Comparison of ENCODE assay signal across 23 cellular contexts in the genomic region with DNA sequence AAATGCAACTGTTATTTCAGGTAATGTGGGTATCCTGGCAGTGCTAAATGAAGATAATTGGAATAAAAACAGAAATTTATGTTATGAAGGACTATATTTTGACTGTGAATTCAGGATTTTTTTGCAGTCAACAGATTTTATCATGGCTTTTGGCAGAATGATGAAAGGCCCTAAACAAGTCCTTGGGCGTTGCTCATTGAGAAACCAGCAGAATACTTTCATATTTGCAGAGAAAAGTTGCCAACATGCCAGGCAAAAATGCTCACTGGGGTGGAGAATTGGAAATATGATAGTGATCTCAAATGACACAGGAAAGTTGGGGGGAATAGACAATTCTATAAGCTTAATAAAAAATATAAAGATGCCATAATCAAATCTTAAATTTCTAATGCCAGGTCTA.
"Had no signal": no experiment of that assay in that cellular context is flagged by ENCODE, and none has a peak within 500 bp of the region (broad histone marks: within the 10 kb centered on the region; RNA-seq: fewer than 3 reads in every experiment).

No MANE protein-coding gene starts in this region.

- H3K9ac ChIP-seq: SK-N-SH had no signal

- H3K27ac ChIP-seq: SJCRH30, VCaP had no signal

- H3K4me3 ChIP-seq: SJCRH30 had no signal

- H3K9me3 ChIP-seq: SJCRH30, SK-N-SH had no signal

- H3K27me3 ChIP-seq: SJCRH30 had no signal

- DNase-seq: activated CD4-positive, alpha-beta memory T cell treated with anti-CD3 and anti-CD28 coated beads for 36 hours; activated CD4-positive, alpha-beta T cell treated with anti-CD3 and anti-CD28 coated beads, Interleukin-2, amount 10 ng/mL, durations not matched to agents 7 days and 5 days; activated CD4-positive, CD25-positive, alpha-beta regulatory T cell; activated CD8-positive, alpha-beta memory T cell treated with anti-CD3 and anti-CD28 coated beads for 24 hours; activated effector memory CD4-positive, alpha-beta T cell treated with anti-CD3 and anti-CD28 coated beads, Interleukin-2, amount 50 U/mL, for 16 hours; activated naive CD4-positive, alpha-beta T cell treated with Interleukin-2 at 50 U/mL for 16 hours; activated T-cell treated with anti-CD3 and anti-CD28 coated beads, Interleukin-2, amount 50 U/mL, for 4 hours; aorta; central memory CD4-positive, alpha-beta T cell; MM.1S; NCI-H1105 treated with DMSO at 0.1 percent for 48 hours; NCI-H146; NCI-H187 treated with DMSO at 0.1 percent for 48 hours; NCI-H2081 treated with DMSO at 0.1 percent for 48 hours; NCI-H446 treated with DMSO at 0.1 percent for 48 hours; NCI-H524 treated with DMSO at 0.1 percent for 48 hours; NCI-H748 treated with DMSO at 0.1 percent for 48 hours; OCI-M1; RPMI8226; SJCRH30; SK-N-SH; T-helper 1 cell had no signal

- H3K4me2 ChIP-seq: SK-N-SH had no signal

- H3K36me3 ChIP-seq: SJCRH30 had no signal

- H3K9me2 ChIP-seq: SK-N-SH had no signal

- H3K4me1 ChIP-seq: SJCRH30 had no signal
